8 cellular contexts compared by ENCODE assay signal in the genomic region with DNA sequence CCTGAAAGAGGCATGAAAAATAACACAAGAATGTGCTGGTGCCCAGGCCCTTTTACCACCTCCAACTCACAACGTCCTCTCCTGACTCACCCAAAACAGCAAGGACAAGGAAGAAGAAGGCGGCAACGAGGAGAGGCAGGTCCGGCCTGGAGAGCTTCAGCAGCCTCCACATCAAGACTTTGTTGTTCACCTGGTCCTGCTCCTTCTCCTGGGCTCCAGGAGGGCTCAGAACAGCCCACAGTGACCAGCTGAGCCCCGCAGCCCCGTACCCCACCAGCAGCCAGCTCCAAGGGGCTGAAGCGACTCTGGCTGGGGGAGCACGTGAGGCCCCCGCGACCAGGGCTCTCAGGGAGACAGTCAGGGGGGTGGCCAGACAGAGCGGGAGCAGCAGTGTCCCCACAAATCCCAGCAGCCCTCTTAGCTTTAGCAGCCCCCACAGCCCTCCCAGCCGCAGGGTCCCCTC. TPM values are rescaled to one million over a fixed set of nuclear protein-coding genes. Genes with fewer than 3 reads are reported as not detected.
DNase-seq lines count a peak whose midpoint lies in the region; ATAC-seq, FAIRE-seq and TF ChIP-seq lines count a peak whose summit lies in the region.

No MANE protein-coding gene starts in this region.

- WGBS in ovary, 3 donors, result 11 to 23% (median 12%) methylated on average over 12 of the region's 12 CpGs

- dilution Hi-C loops in endothelial cell of umbilical vein (cut with MboI; ENCODE audit: extremely low pct_ligation_motif_present, low sequenced_read_pairs), result no loop called here

- H3K36me3 ChIP-seq in PC-9 (ENCODE audit: low read depth), result no peaks in the 10 kb centered on the region
- peaks cover 0 to 3% of the 10 kb centered on the region in 2 experiments for H3K36me3 ChIP-seq in endothelial cell of umbilical vein (ENCODE audit: control insufficient read depth in 2 of 2, extremely low read depth in 1 of 2, insufficient read depth in 2 of 2, low read length in 2 of 2)
- no peaks in the 10 kb centered on the region for H3K36me3 ChIP-seq in ovary

- CTCF ChIA-PET in PC-9 (lab: Charles Lee), result interaction anchor here (0.5 to 2.7 kb wide), 12 partner anchors 10 to 871 kb away, joined by 3 to 49 read pairs (median 9); partner anchors contain the start of genes PSMB9 and TAP1
- CTCF ChIA-PET in endothelial cell of umbilical vein (lab: Charles Lee), result interaction anchor here (0.9 to 11.0 kb wide), 25 partner anchors 11 to 593 kb away, joined by 3 to 397 read pairs (median 11); partner anchors contain the start of genes HLA-DMA, PSMB9 and TAP1

- 0 out of 2 replicates have a peak overlapping the region, but pooled peaks have one; percentile 21 for H3K27ac ChIP-seq in PC-9
- peak overlapping the region; percentile 23 for H3K27ac ChIP-seq in endothelial cell of umbilical vein (ENCODE audit: insufficient read depth, low read depth, low read length)
- H3K27ac ChIP-seq in ovary, result peak overlapping the region; percentile 79 to 95

- TF ChIP-seq EP300 in ovary (IDR thresholded peaks at IDR 0.05), result no peak

- H3K4me3 ChIP-seq in PC-9, result peak overlapping the region; percentile 68
- H3K4me3 ChIP-seq in endothelial cell of umbilical vein (replicated peaks in 1 of 3; ENCODE audit: insufficient read depth in 1 of 3, low read depth in 1 of 3, low read length in 3 of 3), result peak overlapping the region; percentile 30 to 89 (median 70)
- peak overlapping the region; percentile 92 for H3K4me3 ChIP-seq in ovary

- no peak for TF ChIP-seq POLR2A in endothelial cell of umbilical vein (IDR thresholded peaks at IDR 0.05; ENCODE audit: low read depth, low read length)
- TF ChIP-seq POLR2A in ovary (IDR thresholded peaks at IDR 0.05), result no peak

- ATAC-seq in HG03095 (IDR thresholded peaks at IDR 0.05; ENCODE audit: unreplicated experiment), result no peak
- ATAC-seq in GM19467 (IDR thresholded peaks at IDR 0.05; ENCODE audit: unreplicated experiment), result no peak
- no peak for ATAC-seq in GM18502 (IDR thresholded peaks at IDR 0.05; ENCODE audit: poor library complexity, unreplicated experiment)

- TF ChIP-seq CTCF in PC-9 (conservative IDR thresholded peaks at IDR 0.05), result no peak
- TF ChIP-seq CTCF in endothelial cell of umbilical vein (IDR thresholded peaks at IDR 0.05; ENCODE audit: extremely low read depth in 1 of 2, insufficient read depth in 1 of 2, low read depth in 1 of 2, low read length in 2 of 2), result no peak
- TF ChIP-seq CTCF in ovary (IDR thresholded peaks at IDR 0.05), result no peak

- H3K9ac ChIP-seq in endothelial cell of umbilical vein (replicated peaks; ENCODE audit: extremely low read depth, insufficient read depth, low read length), result peak overlapping the region; percentile 73

- H4K20me1 ChIP-seq in PC-9 (ENCODE audit: insufficient read depth) (no peaks in the 10 kb centered on the region), endothelial cell of umbilical vein (replicated peaks; ENCODE audit: control insufficient read depth, extremely low read depth, insufficient read depth, low read length) (no peaks in the 10 kb centered on the region)

- no peaks in the 10 kb centered on the region for H3K9me1 ChIP-seq in endothelial cell of umbilical vein (replicated peaks; ENCODE audit: control insufficient read depth, extremely low read depth, insufficient read depth, low read length)

- no peaks in the 10 kb centered on the region for H3K9me2 ChIP-seq in PC-9 (ENCODE audit: insufficient read depth)

- H3K4me2 ChIP-seq in PC-9 (peak overlapping the region; percentile 95), endothelial cell of umbilical vein (ENCODE audit: insufficient read depth, low read length) (peak overlapping the region; percentile 83)

- POLR2A ChIA-PET in PC-9 (lab: Charles Lee; ENCODE audit: unreplicated experiment), result interaction anchor here (0.6 kb wide), 1 partner anchor 73 kb away, joined by 3 read pairs; no protein-coding TSS in a partner anchor
- POLR2A ChIA-PET in endothelial cell of umbilical vein (lab: Charles Lee), result interaction anchor here (0.5 to 1.9 kb wide), 4 partner anchors 16 to 134 kb away, joined by 3 to 16 read pairs (median 10); partner anchors contain the start of genes BRD2, PSMB9 and TAP1

- FAIRE-seq in GM18507 (lab: Jason Lieb, UNC), result peak; percentile 55
- no peak for FAIRE-seq in endothelial cell of umbilical vein (lab: Jason Lieb, UNC)

- H3K27me3 ChIP-seq in PC-9 (ENCODE audit: insufficient read depth, low read depth), result no peaks in the 10 kb centered on the region
- H3K27me3 ChIP-seq in endothelial cell of umbilical vein (ENCODE audit: control insufficient read depth in 2 of 2, insufficient read depth in 2 of 2, low read length in 2 of 2), result no peaks in the 10 kb centered on the region
- no peaks in the 10 kb centered on the region for H3K27me3 ChIP-seq in ovary

- BruUV-seq in PC-9 (replicated peaks; lab: Mats Ljungman, UMichigan) (no TSS peak), endothelial cell of umbilical vein (replicated peaks; lab: Mats Ljungman, UMichigan) (no TSS peak)

- H3K9me3 ChIP-seq in PC-9 (ENCODE audit: insufficient read depth, low read depth), result no peaks in the 10 kb centered on the region
- no peaks in the 10 kb centered on the region for H3K9me3 ChIP-seq in endothelial cell of umbilical vein (replicated peaks; ENCODE audit: control insufficient read depth, insufficient read depth, low read length)
- H3K9me3 ChIP-seq in ovary, result no peaks in the 10 kb centered on the region

- H3F3A ChIP-seq in PC-9 (ENCODE audit: insufficient read depth, low read depth), result 0 out of 2 replicates have a peak, but pooled peaks cover 9% of the 10 kb centered on the region

- no peaks in the 10 kb centered on the region for H3K79me2 ChIP-seq in PC-9 (ENCODE audit: low read depth)
- H3K79me2 ChIP-seq in endothelial cell of umbilical vein (ENCODE audit: control insufficient read depth, insufficient read depth, low read length), result peaks cover 9% of the 10 kb centered on the region

- intact Hi-C loops in PC-9 (cut with micrococcal nuclease; ENCODE audit: unreplicated experiment), result loop anchor here (1.0 to 2.0 kb wide), 6 partner anchors 16 to 412 kb away; partner anchors contain the start of gene TAP1
- intact Hi-C loops in endothelial cell of umbilical vein (cut with micrococcal nuclease), result loop anchor here (1.0 to 2.0 kb wide), 3 partner anchors 17 to 147 kb away; partner anchors contain the start of gene PSMB9
- intact Hi-C loops in ovary (cut with DNase I), result loop anchor here in 2 of 4 donors (2.0 to 5.0 kb wide), 2 partner anchors 15 to 35 kb away; partner anchors contain the start of gene TAP1 (in 1 of the 2)

- H3K4me1 ChIP-seq in PC-9 (replicated peaks; ENCODE audit: insufficient read depth) (peaks cover 9% of the 10 kb centered on the region), endothelial cell of umbilical vein (ENCODE audit: control insufficient read depth, extremely low read depth, insufficient read depth, low read length) (peaks cover 7% of the 10 kb centered on the region), ovary (ENCODE audit: insufficient read depth) (peaks cover 7% of the 10 kb centered on the region)

- H2AFZ ChIP-seq in PC-9 (peak overlapping the region; percentile 89), endothelial cell of umbilical vein (ENCODE audit: low read depth, low read length) (peak overlapping the region; percentile 82)

- no peak for DNase-seq in GM18507 (ENCODE audit: extremely low spot score, insufficient read length, low read depth)
- DNase-seq in PC-9, result peak; percentile 20 to 51
- DNase-seq in endothelial cell of umbilical vein (ENCODE audit: low read depth, low spot score), result no peak
- no peak for DNase-seq in ovary
- no peak for DNase-seq in kidney glomerular epithelial cell (lab: John Stamatoyannopoulos, UW)

RNA-seq across cellular contexts. Expression of gene TAP2, which starts 0.9 kb away (rescaled TPM):
- total RNA-seq in PC-9 (2021) (70.6 and 91.2 TPM in 2 replicates), endothelial cell of umbilical vein (49.7 and 57.8 TPM in 2 replicates), ovary (10 to 100 TPM in 6 of 7 donors, 1 to 10 TPM in 1; 8.9 to 23.8 (median 18.6) TPM)
- polyA plus RNA-seq in endothelial cell of umbilical vein (14.1 and 18.4 TPM in 2 replicates), ovary (10 to 100 TPM; 13.9 to 16.5 TPM)
- 14.8 and 16.1 TPM in 2 replicates for polyA plus RNA-seq in endothelial cell of umbilical vein (2011; cell fraction: cytosol; rRNA removed)
- polyA plus RNA-seq in endothelial cell of umbilical vein (2011; cell fraction: nucleus; rRNA removed), result 36.5 and 42.1 TPM in 2 replicates
- 25.4 and 27.9 TPM in 2 replicates for polyA plus RNA-seq in endothelial cell of umbilical vein (2012)
- 40.5 and 59.8 TPM in 2 replicates for polyA minus RNA-seq in endothelial cell of umbilical vein
- 30.3 TPM for polyA minus RNA-seq in endothelial cell of umbilical vein (2011; cell fraction: cytosol; rRNA and poly(A)+ RNA removed)
- 18.7 and 22.6 TPM in 2 replicates for polyA minus RNA-seq in endothelial cell of umbilical vein (2011; cell fraction: nucleus; rRNA and poly(A)+ RNA removed)

RNA-seq across cellular contexts. Expression of gene PSMB8, which starts 6.2 kb away (rescaled TPM):
- total RNA-seq in PC-9 (2021), result 70.8 and 101 TPM in 2 replicates
- total RNA-seq in endothelial cell of umbilical vein, result 25.7 and 40.1 TPM in 2 replicates
- polyA plus RNA-seq in endothelial cell of umbilical vein, result 41.3 and 49.4 TPM in 2 replicates
- 37.0 and 39.6 TPM in 2 replicates for polyA plus RNA-seq in endothelial cell of umbilical vein (2011; cell fraction: cytosol; rRNA removed)
- polyA plus RNA-seq in endothelial cell of umbilical vein (2011; cell fraction: nucleus; rRNA removed), result 20.6 and 22.3 TPM in 2 replicates
- polyA plus RNA-seq in endothelial cell of umbilical vein (2012), result 36.6 and 45.7 TPM in 2 replicates
- 17.2 and 20.8 TPM in 2 replicates for polyA minus RNA-seq in endothelial cell of umbilical vein
- polyA minus RNA-seq in endothelial cell of umbilical vein (2011; cell fraction: cytosol; rRNA and poly(A)+ RNA removed), result 32.6 TPM
- 2.9 and 3.8 TPM in 2 replicates for polyA minus RNA-seq in endothelial cell of umbilical vein (2011; cell fraction: nucleus; rRNA and poly(A)+ RNA removed)
- total RNA-seq in ovary, result 10 to 100 TPM; 28.9 to 44.8 (median 36.0) TPM
- 100 to 1,000 TPM in 1 of 2 donors, 10 to 100 TPM in 1; 62.2 to 103 TPM for polyA plus RNA-seq in ovary

RNA-seq across cellular contexts. Expression of gene TAP1, which starts 15.8 kb away (rescaled TPM):
- total RNA-seq in PC-9 (2021) (23.1 and 23.4 TPM in 2 replicates), endothelial cell of umbilical vein (18.8 and 25.9 TPM in 2 replicates), ovary (10 to 100 TPM; 17.7 to 30.7 (median 23.3) TPM)
- polyA plus RNA-seq in endothelial cell of umbilical vein (15.6 and 17.2 TPM in 2 replicates), ovary (10 to 100 TPM; 22.7 to 48.4 TPM)
- 14.7 and 16.3 TPM in 2 replicates for polyA plus RNA-seq in endothelial cell of umbilical vein (2011; cell fraction: cytosol; rRNA removed)
- 13.8 TPM in 2 replicates for polyA plus RNA-seq in endothelial cell of umbilical vein (2011; cell fraction: nucleus; rRNA removed)
- 31.2 and 34.9 TPM in 2 replicates for polyA plus RNA-seq in endothelial cell of umbilical vein (2012)
- 21.4 and 23.8 TPM in 2 replicates for polyA minus RNA-seq in endothelial cell of umbilical vein
- 36.5 TPM for polyA minus RNA-seq in endothelial cell of umbilical vein (2011; cell fraction: cytosol; rRNA and poly(A)+ RNA removed)
- polyA minus RNA-seq in endothelial cell of umbilical vein (2011; cell fraction: nucleus; rRNA and poly(A)+ RNA removed), result 3.1 and 4.5 TPM in 2 replicates

RNA-seq across cellular contexts. Expression of gene PSMB9, which starts 16.3 kb away (rescaled TPM):
- total RNA-seq in PC-9 (2021), result 37.6 and 48.4 TPM in 2 replicates
- total RNA-seq in endothelial cell of umbilical vein, result 2.7 and 6.3 TPM in 2 replicates
- polyA plus RNA-seq in endothelial cell of umbilical vein, result 6.3 and 6.4 TPM in 2 replicates
- 4.5 and 5.0 TPM in 2 replicates for polyA plus RNA-seq in endothelial cell of umbilical vein (2011; cell fraction: cytosol; rRNA removed)
- polyA plus RNA-seq in endothelial cell of umbilical vein (2011; cell fraction: nucleus; rRNA removed), result 1.0 and 1.7 TPM in 2 replicates
- 5.1 and 8.4 TPM in 2 replicates for polyA plus RNA-seq in endothelial cell of umbilical vein (2012)
- 2.1 and 4.6 TPM in 2 replicates for polyA minus RNA-seq in endothelial cell of umbilical vein
- 11.1 TPM for polyA minus RNA-seq in endothelial cell of umbilical vein (2011; cell fraction: cytosol; rRNA and poly(A)+ RNA removed)
- polyA minus RNA-seq in endothelial cell of umbilical vein (2011; cell fraction: nucleus; rRNA and poly(A)+ RNA removed), result not detected in 2 replicates
- 10 to 100 TPM in 6 of 7 donors, 1 to 10 TPM in 1; 9.5 to 28.3 (median 20.4) TPM for total RNA-seq in ovary
- 10 to 100 TPM; 23.6 to 30.7 TPM for polyA plus RNA-seq in ovary

RNA-seq across cellular contexts. Expression of gene HLA-DOB, which starts 20.9 kb away (rescaled TPM):
- 3.4 and 4.3 TPM in 2 replicates for total RNA-seq in PC-9 (2021)
- 0.44 and 0.46 TPM in 2 replicates for total RNA-seq in endothelial cell of umbilical vein
- 0.10 and 0.54 TPM in 2 replicates for polyA plus RNA-seq in endothelial cell of umbilical vein
- 0.08 TPM in 1 of 2 replicates, not detected in the other for polyA plus RNA-seq in endothelial cell of umbilical vein (2011; cell fraction: cytosol; rRNA removed)
- polyA plus RNA-seq in endothelial cell of umbilical vein (2011; cell fraction: nucleus; rRNA removed), result 3.1 TPM in 2 replicates
- 0.26 and 0.28 TPM in 2 replicates for polyA plus RNA-seq in endothelial cell of umbilical vein (2012)
- polyA minus RNA-seq in endothelial cell of umbilical vein, result 0.36 and 0.70 TPM in 2 replicates
- polyA minus RNA-seq in endothelial cell of umbilical vein (2011; cell fraction: cytosol; rRNA and poly(A)+ RNA removed), result not detected
- polyA minus RNA-seq in endothelial cell of umbilical vein (2011; cell fraction: nucleus; rRNA and poly(A)+ RNA removed), result 0.48 and 0.63 TPM in 2 replicates
- 1 to 10 TPM in 2 of 7 donors, under 1 TPM in 4, not detected in 1; 0.28 to 4.6 (median 0.73) TPM for total RNA-seq in ovary
- polyA plus RNA-seq in ovary, result 1 to 10 TPM in 1 of 2 donors, under 1 TPM in 1; 0.24 to 1.6 TPM

Comparison
In these comparisons a context has a peak if more than half of its experiments do, and no peak if none do; other contexts are left out.
1. DNase-seq: peak in PC-9 (2 of 2); none in GM18507 (single experiment), endothelial cell of umbilical vein (single experiment), ovary (0 of 5) and kidney glomerular epithelial cell (single experiment).
2. H3K27ac ChIP-seq: peak in every context shown above with its lines; median percentile 87 in ovary; 23 in endothelial cell of umbilical vein; 21 in PC-9.
3. Peak in every context shown above with its lines, with median percentiles within 50 percentile points of each other: H3K4me3 ChIP-seq.